ENCODE assay signal across 11 cellular contexts in genomic region chr10:44863344-44864041, GRCh38. TPM values are rescaled to one million over a fixed set of nuclear protein-coding genes. Genes with fewer than 3 reads are reported as not detected.
DNase-seq lines count a peak whose midpoint lies in the region; ATAC-seq and TF ChIP-seq lines count a peak whose summit lies in the region.
"Had no signal": no experiment of that assay in that cellular context is flagged by ENCODE, and none has a peak within 500 bp of the region (broad histone marks: within the 10 kb centered on the region; RNA-seq: fewer than 3 reads in every experiment).

No MANE protein-coding gene starts in this region.

- peaks cover 6% of the 10 kb centered on the region for H3K27me3 ChIP-seq in CD8-positive, alpha-beta T cell (ENCODE audit: insufficient read depth, low read length)
- no peaks in the 10 kb centered on the region for H3K27me3 ChIP-seq in mammary epithelial cell (ENCODE audit: insufficient read depth, low read length)
- peaks cover 0 to 3% of the 10 kb centered on the region in 2 donors for H3K27me3 ChIP-seq in naive thymus-derived CD4-positive, alpha-beta T cell (ENCODE audit: control insufficient read depth in 2 of 2, insufficient read depth in 2 of 2, low read length in 2 of 2)
- H3K27me3 ChIP-seq: thyroid gland had no signal

- CTCF ChIA-PET in CD8-positive, alpha-beta T cell (lab: Charles Lee), result interaction anchor here (1.1 to 4.3 kb wide), 9 partner anchors 15 to 1198 kb away, joined by 3 to 22 read pairs (median 5); no protein-coding TSS in a partner anchor
- CTCF ChIA-PET in mammary epithelial cell (lab: Charles Lee; ENCODE audit: low non-redundant PET), result no interaction called here
- CTCF ChIA-PET in naive thymus-derived CD4-positive, alpha-beta T cell (lab: Charles Lee), result interaction anchor here (0.8 to 2.1 kb wide), 2 partner anchors 12 to 1191 kb away, joined by 3 to 12 read pairs; no protein-coding TSS in a partner anchor

- peak overlapping the region; percentile 90 for H3K4me2 ChIP-seq in mammary epithelial cell (ENCODE audit: insufficient read depth, low read depth, low read length)

- H3K9me3 ChIP-seq in CD8-positive, alpha-beta T cell (ENCODE audit: low read length), result no peaks in the 10 kb centered on the region
- H3K9me3 ChIP-seq in mammary epithelial cell (replicated peaks; ENCODE audit: insufficient read depth, low read length), result peaks cover 2% of the 10 kb centered on the region
- H3K9me3 ChIP-seq in naive thymus-derived CD4-positive, alpha-beta T cell (ENCODE audit: control insufficient read depth in 2 of 3, low read length in 3 of 3), result no peaks in the 10 kb centered on the region
- H3K9me3 ChIP-seq: thyroid gland had no signal

- dilution Hi-C loops in mammary epithelial cell (cut with HindIII; ENCODE audit: low sequenced_read_pairs), result loop anchor here (25.0 kb wide), 1 partner anchor 1176 kb away; no protein-coding TSS in a partner anchor

- POLR2A ChIA-PET in CD8-positive, alpha-beta T cell (lab: Charles Lee), result no interaction called here
- POLR2A ChIA-PET in naive thymus-derived CD4-positive, alpha-beta T cell (lab: Charles Lee), result no interaction called here

- no peaks in the 10 kb centered on the region for H3K36me3 Mint-ChIP-seq in CD8-positive, alpha-beta T cell
- no peaks in the 10 kb centered on the region for H3K36me3 Mint-ChIP-seq in IgD-negative memory B cell
- no peaks in the 10 kb centered on the region for H3K36me3 Mint-ChIP-seq in naive thymus-derived CD4-positive, alpha-beta T cell

- peak overlapping the region; percentile 97 for H2AFZ ChIP-seq in mammary epithelial cell (ENCODE audit: low read depth, low read length)

- H3K79me2 ChIP-seq in mammary epithelial cell (ENCODE audit: insufficient read depth, low read length), result no peaks in the 10 kb centered on the region

- no peaks in the 10 kb centered on the region for H3K9me3 Mint-ChIP-seq in CD8-positive, alpha-beta T cell
- no peaks in the 10 kb centered on the region for H3K9me3 Mint-ChIP-seq in IgD-negative memory B cell
- no peaks in the 10 kb centered on the region for H3K9me3 Mint-ChIP-seq in naive thymus-derived CD4-positive, alpha-beta T cell
- H3K9me3 Mint-ChIP-seq: dendritic cell treated with granulocyte-macrophage colony-stimulating factor and Interleukin-4, amounts not matched to agents 40 ng/mL and 50 ng/mL, for 4 days had no signal

- peak in 2 of 7 experiments; percentile 49 to 66 for DNase-seq in CD8-positive, alpha-beta T cell
- DNase-seq in mammary epithelial cell (no peak), NCI-H2029 treated with DMSO at 0.1 percent for 48 hours (lab: John Stamatoyannopoulos, UW) (no peak), epidermal melanocyte (ENCODE audit: insufficient read length, low spot score) (no peak), CD1c-positive myeloid dendritic cell (ENCODE audit: extremely low spot score) (no peak), NCI-H2196 treated with DMSO at 0.1 percent for 48 hours (lab: John Stamatoyannopoulos, UW; ENCODE audit: unreplicated experiment) (no peak)
- DNase-seq in naive thymus-derived CD4-positive, alpha-beta T cell, result peak in 6 of 9 donors; percentile 33 to 62 (median 53)
- DNase-seq: stimulated activated CD4-positive, alpha-beta T cell treated with anti-CD3 and anti-CD28 coated beads, Interleukin-2, amount 100 ng/mL, for 48 hours had no signal

- H3K27ac ChIP-seq in CD8-positive, alpha-beta T cell (ENCODE audit: low read depth, low read length), result no peak overlapping the region
- H3K27ac ChIP-seq in mammary epithelial cell (ENCODE audit: insufficient read depth, low read depth, low read length), result no peak overlapping the region
- H3K27ac ChIP-seq in naive thymus-derived CD4-positive, alpha-beta T cell (ENCODE audit: low read depth, low read length), result no peak overlapping the region

- ATAC-seq in CD8-positive, alpha-beta T cell, result peak; percentile 61
- ATAC-seq in naive thymus-derived CD4-positive, alpha-beta T cell, result peak; percentile 47

- intact Hi-C loops in CD8-positive, alpha-beta T cell (cut with DNase I, micrococcal nuclease), result loop anchor here in 1 of 2 experiments (1.0 kb wide), 1 partner anchor 1192 kb away; no protein-coding TSS in a partner anchor
- intact Hi-C loops in mammary epithelial cell (cut with micrococcal nuclease), result loop anchor here (2.0 kb wide), 2 partner anchors 477 to 1175 kb away; no protein-coding TSS in a partner anchor
- intact Hi-C loops in naive thymus-derived CD4-positive, alpha-beta T cell (cut with micrococcal nuclease), result loop anchor here (1.0 to 10.0 kb wide), 5 partner anchors 15 to 1193 kb away; partner anchors contain the start of gene CXCL12 (in 1 of the 2)

- in situ Hi-C loops in mammary epithelial cell (cut with MboI; ENCODE audit: low sequenced_read_pairs in 2 of 2), result loop anchor here (10.0 kb wide), 1 partner anchor 1189 kb away; no protein-coding TSS in a partner anchor

- no peak for TF ChIP-seq CTCF in CD8-positive, alpha-beta T cell (IDR thresholded peaks at IDR 0.05)
- no peak for TF ChIP-seq CTCF in mammary epithelial cell (conservative IDR thresholded peaks at IDR 0.05 in 1 of 2, IDR thresholded peaks at IDR 0.05 in 1 of 2; ENCODE audit: extremely low read depth in 1 of 2, insufficient read depth in 1 of 2, low read depth in 1 of 2, low read length in 2 of 2)

- no TSS peak for BruUV-seq in mammary epithelial cell (replicated peaks; lab: Mats Ljungman, UMichigan)

- H4K20me1 ChIP-seq in mammary epithelial cell (ENCODE audit: insufficient read depth, low read length), result no peaks in the 10 kb centered on the region

- H3K4me1 Mint-ChIP-seq in CD8-positive, alpha-beta T cell (ENCODE audit: low read depth), result peaks cover 19% of the 10 kb centered on the region
- peaks cover 4 to 14% (median 13%) of the 10 kb centered on the region in 3 donors for H3K4me1 Mint-ChIP-seq in IgD-negative memory B cell
- H3K4me1 Mint-ChIP-seq in naive thymus-derived CD4-positive, alpha-beta T cell, result peaks cover 0 to 20% (median 12%) of the 10 kb centered on the region in 7 donors

- no peaks in the 10 kb centered on the region for H3K36me3 ChIP-seq in CD8-positive, alpha-beta T cell (ENCODE audit: insufficient read depth, low read length)
- H3K36me3 ChIP-seq in mammary epithelial cell (ENCODE audit: insufficient read depth, low read length), result no peaks in the 10 kb centered on the region
- H3K36me3 ChIP-seq in naive thymus-derived CD4-positive, alpha-beta T cell (ENCODE audit: control insufficient read depth in 2 of 3, insufficient read depth in 3 of 3, low read length in 3 of 3), result no peaks in the 10 kb centered on the region
- H3K36me3 ChIP-seq: thyroid gland had no signal

- no peak overlapping the region for H3K4me3 ChIP-seq in CD8-positive, alpha-beta T cell (ENCODE audit: low read depth, low read length)
- no peak overlapping the region for H3K4me3 ChIP-seq in mammary epithelial cell (replicated peaks in 1 of 3; ENCODE audit: insufficient read depth in 1 of 3, low read depth in 2 of 3, low read length in 3 of 3)
- peak overlapping the region; percentile 93 for H3K4me3 ChIP-seq in naive thymus-derived CD4-positive, alpha-beta T cell (ENCODE audit: low read length)

- H3K27ac Mint-ChIP-seq in CD8-positive, alpha-beta T cell, result peak overlapping the region; percentile 1
- H3K27ac Mint-ChIP-seq in IgD-negative memory B cell, result no peak overlapping the region
- H3K27ac Mint-ChIP-seq in naive thymus-derived CD4-positive, alpha-beta T cell, result peak overlapping the region in 4 of 9 donors; percentile 10 to 81 (median 28)

- no peak overlapping the region for H3K9ac ChIP-seq in mammary epithelial cell (ENCODE audit: insufficient read depth, low read length)

- peaks cover 14% of the 10 kb centered on the region for H3K4me1 ChIP-seq in CD8-positive, alpha-beta T cell (ENCODE audit: insufficient read depth, low read length)
- peaks cover 15% of the 10 kb centered on the region for H3K4me1 ChIP-seq in mammary epithelial cell (ENCODE audit: insufficient read depth, low read length)
- H3K4me1 ChIP-seq in naive thymus-derived CD4-positive, alpha-beta T cell (ENCODE audit: control insufficient read depth in 2 of 2, insufficient read depth in 2 of 2, low read length in 2 of 2), result peaks cover 4% of the 10 kb centered on the region in 2 donors

- peak overlapping the region; percentile 90 for H3K4me3 Mint-ChIP-seq in CD8-positive, alpha-beta T cell
- H3K4me3 Mint-ChIP-seq in IgD-negative memory B cell, result peak overlapping the region; percentile 59 to 87 (median 83)
- H3K4me3 Mint-ChIP-seq in naive thymus-derived CD4-positive, alpha-beta T cell, result peak overlapping the region; percentile 76 to 96 (median 92)

- H3K27me3 Mint-ChIP-seq in CD8-positive, alpha-beta T cell (ENCODE audit: low read depth), result peaks cover 40% of the 10 kb centered on the region
- H3K27me3 Mint-ChIP-seq in IgD-negative memory B cell, result peaks cover 32% of the 10 kb centered on the region
- peaks cover 39 to 54% (median 50%) of the 10 kb centered on the region in 5 donors for H3K27me3 Mint-ChIP-seq in naive thymus-derived CD4-positive, alpha-beta T cell

- 26% methylated on average over 15 of the region's 15 CpGs for WGBS in mammary epithelial cell (ENCODE audit: low coverage, missing lambda C conversion rate)

RNA-seq across cellular contexts. Expression of gene TMEM72, which starts 47.6 kb away (rescaled TPM):
- not detected for total RNA-seq in CD8-positive, alpha-beta T cell
- polyA plus RNA-seq in IgD-negative memory B cell, result not detected
- total RNA-seq in mammary epithelial cell, result not detected
- polyA plus RNA-seq in mammary epithelial cell, result not detected
- not detected for polyA minus RNA-seq in mammary epithelial cell
- not detected for total RNA-seq in naive thymus-derived CD4-positive, alpha-beta T cell
- not detected for polyA plus RNA-seq in naive thymus-derived CD4-positive, alpha-beta T cell
- total RNA-seq: thyroid gland had no signal

Comparison
In these comparisons a context has a peak if more than half of its experiments do, and no peak if none do; other contexts are left out.
1. DNase-seq: peak in naive thymus-derived CD4-positive, alpha-beta T cell (6 of 9); none in mammary epithelial cell (single experiment), NCI-H2029 treated with DMSO at 0.1 percent for 48 hours (single experiment), epidermal melanocyte (single experiment), CD1c-positive myeloid dendritic cell (single experiment) and NCI-H2196 treated with DMSO at 0.1 percent for 48 hours (single experiment).
2. Peak in every context shown above with its lines, with median percentiles within 50 percentile points of each other: H3K4me3 Mint-ChIP-seq.